ENCODE assay signal across 25 cellular contexts in genomic region chr15:92925409-92925808, GRCh38. TPM values are rescaled to one million over a fixed set of nuclear protein-coding genes. Genes with fewer than 3 reads are reported as not detected.
DNase-seq lines count a peak whose midpoint lies in the region; ATAC-seq and TF ChIP-seq lines count a peak whose summit lies in the region.
"Had no signal": no experiment of that assay in that cellular context is flagged by ENCODE, and none has a peak within 500 bp of the region (broad histone marks: within the 10 kb centered on the region; RNA-seq: fewer than 3 reads in every experiment).

No MANE protein-coding gene starts in this region.

- no peak overlapping the region for H3K27ac ChIP-seq in CD4-positive, CD25-positive, alpha-beta regulatory T cell (ENCODE audit: insufficient read depth, low read length, poor library complexity, severe bottlenecking)
- peak overlapping the region; percentile 8; the same call in 1 of the 2 replicates for H3K27ac ChIP-seq in GM23248
- H3K27ac ChIP-seq in colonic mucosa: peak overlapping the region; percentile 38
- H3K27ac ChIP-seq: upper lobe of right lung, WERI-Rb-1 had no signal

- peaks cover 70% of the 10 kb centered on the region for H3K36me3 ChIP-seq in CD4-positive, CD25-positive, alpha-beta regulatory T cell (ENCODE audit: control insufficient read depth, insufficient read depth, low read length)
- H3K36me3 ChIP-seq in GM23248 (ENCODE audit: low read depth) (peaks cover 61% of the 10 kb centered on the region), colonic mucosa (peaks cover 4% of the 10 kb centered on the region)

- peak overlapping the region; percentile 27 to 52 (median 39) for H3K27ac Mint-ChIP-seq in CD4-positive, CD25-positive, alpha-beta regulatory T cell
- peak overlapping the region in 2 of 3 experiments; percentile 12 to 23 for H3K27ac Mint-ChIP-seq in nephron

- in situ Hi-C loops in GM23248 (cut with MboI): no loop called here

- H3K9ac ChIP-seq in GM23248 (no peak overlapping the region), colonic mucosa (ENCODE audit: low read depth in 2 of 2, low read length in 2 of 2) (no peak overlapping the region)

- intact Hi-C loops in colonic mucosa (cut with DNase I): no loop called here
- intact Hi-C loops in posterior cingulate gyrus (cut with DNase I): loop anchor here (10.0 kb wide), 1 partner anchor 89 kb away; no protein-coding TSS in a partner anchor

- peaks cover 93% of the 10 kb centered on the region for H3F3A ChIP-seq in GM23248 (ENCODE audit: insufficient read depth)

- H4K20me1 ChIP-seq in GM23248 (ENCODE audit: insufficient read depth): no peaks in the 10 kb centered on the region

- no peak overlapping the region for H3K4me2 ChIP-seq in GM23248 (ENCODE audit: unreplicated experiment)

- no peaks in the 10 kb centered on the region for H3K9me3 Mint-ChIP-seq in CD4-positive, CD25-positive, alpha-beta regulatory T cell
- H3K9me3 Mint-ChIP-seq in nephron: no peaks in the 10 kb centered on the region
- H3K9me3 Mint-ChIP-seq: H9; stimulated activated naive CD8-positive, alpha-beta T cell treated with anti-CD3 and anti-CD28 coated beads, Interleukin-15, amount 100 ng/mL, for 72 hours had no signal

- no peak overlapping the region for H2AFZ ChIP-seq in GM23248

- peaks cover 70% of the 10 kb centered on the region for H3K36me3 Mint-ChIP-seq in CD4-positive, CD25-positive, alpha-beta regulatory T cell
- H3K36me3 Mint-ChIP-seq in nephron (ENCODE audit: low read depth): peaks cover 86% of the 10 kb centered on the region

- peaks cover 100% of the 10 kb centered on the region for H3K79me2 ChIP-seq in GM23248 (ENCODE audit: insufficient read depth)

- H3K27me3 Mint-ChIP-seq in CD4-positive, CD25-positive, alpha-beta regulatory T cell: peaks cover 4% of the 10 kb centered on the region
- no peaks in the 10 kb centered on the region for H3K27me3 Mint-ChIP-seq in nephron (ENCODE audit: low read depth)
- H3K27me3 Mint-ChIP-seq: stimulated activated naive CD8-positive, alpha-beta T cell treated with anti-CD3 and anti-CD28 coated beads, Interleukin-15, amount 100 ng/mL, for 72 hours had no signal

- no peak for TF ChIP-seq CTCF in colonic mucosa (IDR thresholded peaks at IDR 0.05)
- TF ChIP-seq CTCF in nephron (IDR thresholded peaks at IDR 0.05; ENCODE audit: unreplicated experiment in 3 of 3): no peak

- 94 to 100% methylated on average over 2 of the region's 2 CpGs for WGBS in GM23248 (ENCODE audit: low coverage in 1 of 2, low lambda C conversion rate in 2 of 2, missing lambda C conversion rate in 2 of 2), 2 experiments

- DNase-seq in CD4-positive, CD25-positive, alpha-beta regulatory T cell: no peak
- no peak for DNase-seq in GM23248
- DNase-seq in colonic mucosa: no peak
- DNase-seq in NCI-H187 treated with DMSO at 0.1 percent for 48 hours (lab: John Stamatoyannopoulos, UW): no peak
- no peak for DNase-seq in posterior cingulate gyrus
- no peak for DNase-seq in NCI-H2196 (lab: John Stamatoyannopoulos, UW; ENCODE audit: unreplicated experiment)
- DNase-seq: activated effector memory CD4-positive, alpha-beta T cell treated with Interleukin-2 at 50 U/mL for 16 hours; aorta; DND-41; effector CD4-positive, alpha-beta T cell; H9; Karpas-422; kidney glomerular epithelial cell; mesendoderm; NCI-H1092; NCI-H2029 treated with DMSO at 0.1 percent for 48 hours; NCI-H446 treated with DMSO at 0.1 percent for 48 hours; NK-92 treated with Interleukin-12 subunit alpha and Interleukin-12 subunit beta, amount 100 ng/mL, for 24 hours; stimulated activated CD4-positive, alpha-beta T cell treated with anti-CD3 and anti-CD28 coated beads, Interleukin-4, amount 100 ng/mL, for 1 hour; stimulated activated naive CD8-positive, alpha-beta T cell treated with anti-CD3 and anti-CD28 coated beads, Interleukin-15, amount 100 ng/mL, for 72 hours; T-helper 2 cell; upper lobe of right lung; WERI-Rb-1 had no signal

- no peaks in the 10 kb centered on the region for H3K9me3 ChIP-seq in CD4-positive, CD25-positive, alpha-beta regulatory T cell (ENCODE audit: control insufficient read depth in 2 of 2, low read length in 2 of 2)
- H3K9me3 ChIP-seq in GM23248 (ENCODE audit: low read depth): no peaks in the 10 kb centered on the region
- no peaks in the 10 kb centered on the region for H3K9me3 ChIP-seq in colonic mucosa
- H3K9me3 ChIP-seq: esophagus muscularis mucosa, upper lobe of right lung had no signal

- H3K4me3 ChIP-seq in CD4-positive, CD25-positive, alpha-beta regulatory T cell (ENCODE audit: low read depth, low read length): no peak overlapping the region
- no peak overlapping the region for H3K4me3 ChIP-seq in GM23248
- no peak overlapping the region for H3K4me3 ChIP-seq in colonic mucosa
- H3K4me3 ChIP-seq: esophagus muscularis mucosa, upper lobe of right lung had no signal

- no peaks in the 10 kb centered on the region for H3K27me3 ChIP-seq in CD4-positive, CD25-positive, alpha-beta regulatory T cell (ENCODE audit: control insufficient read depth, insufficient read depth, low read length)
- H3K27me3 ChIP-seq in GM23248 (replicated peaks; ENCODE audit: insufficient read depth): no peaks in the 10 kb centered on the region
- H3K27me3 ChIP-seq in colonic mucosa: no peaks in the 10 kb centered on the region
- H3K27me3 ChIP-seq: esophagus muscularis mucosa, upper lobe of right lung had no signal

- ATAC-seq in CD4-positive, CD25-positive, alpha-beta regulatory T cell (ENCODE audit: low read depth in 2 of 2): no peak
- ATAC-seq: stimulated activated naive CD8-positive, alpha-beta T cell treated with anti-CD3 and anti-CD28 coated beads, Interleukin-15, amount 100 ng/mL, for 72 hours; upper lobe of right lung had no signal

- peaks cover 52 to 90% (median 77%) of the 10 kb centered on the region in 4 donors for H3K4me1 Mint-ChIP-seq in CD4-positive, CD25-positive, alpha-beta regulatory T cell
- peaks cover 61% of the 10 kb centered on the region for H3K4me1 Mint-ChIP-seq in nephron

- H3K4me3 Mint-ChIP-seq in CD4-positive, CD25-positive, alpha-beta regulatory T cell: peak overlapping the region in 2 of 4 donors; percentile 19 to 21
- no peak overlapping the region for H3K4me3 Mint-ChIP-seq in nephron
- H3K4me3 Mint-ChIP-seq: H9; stimulated activated naive CD8-positive, alpha-beta T cell treated with anti-CD3 and anti-CD28 coated beads, Interleukin-15, amount 100 ng/mL, for 72 hours had no signal

- H3K9me2 ChIP-seq in GM23248 (ENCODE audit: insufficient read depth): no peaks in the 10 kb centered on the region

- H3K4me1 ChIP-seq in CD4-positive, CD25-positive, alpha-beta regulatory T cell (ENCODE audit: control insufficient read depth, insufficient read depth, low read length, poor library complexity, severe bottlenecking): peaks cover 42% of the 10 kb centered on the region
- peaks cover 71% of the 10 kb centered on the region for H3K4me1 ChIP-seq in GM23248 (ENCODE audit: insufficient read depth)
- H3K4me1 ChIP-seq in colonic mucosa: peaks cover 24% of the 10 kb centered on the region

RNA-seq across cellular contexts. Expression of gene CHD2, which starts 25.3 kb away (rescaled TPM):
- total RNA-seq in CD4-positive, CD25-positive, alpha-beta regulatory T cell: 579 TPM
- 10 to 100 TPM; 44.3 to 52.1 (median 48.6) TPM for polyA plus RNA-seq in CD4-positive, CD25-positive, alpha-beta regulatory T cell
- total RNA-seq in GM23248 (2014; rRNA removed; shearing (Covaris generic)): 39.0 and 54.4 TPM in 2 replicates
- polyA plus RNA-seq in GM23248 (2016; fragmentation: Nextera tagmentation; extraction: Ambion mirVana): 36.5 and 37.0 TPM in 2 replicates
- 100 to 1,000 TPM in 1 of 2 donors, 10 to 100 TPM in 1; 87.5 to 121 TPM for total RNA-seq in colonic mucosa
